ENCODE assay signal across 1 cellular context in genomic region chr10:95860486-95861040, GRCh38.
TF ChIP-seq lines count a peak whose summit lies in the region.

No MANE protein-coding gene starts in this region.

TF ChIP-seq in GM12878, 131 proteins besides CTCF, POLR2A, EP300 and RAD21:
- TF ChIP-seq USF2 (IDR thresholded peaks at IDR 0.05; ENCODE audit: borderline replicate concordance, low read depth, low read length) (no peak), POLR2AphosphoS5 (IDR thresholded peaks at IDR 0.05; ENCODE audit: low read length) (0 out of 2 replicates have a peak, but pooled peaks have one; percentile 21)
TF ChIP-seq in GM12878: peak in this region for 1.
